Comparison of ENCODE assay signal across 8 cellular contexts in the genomic region with DNA sequence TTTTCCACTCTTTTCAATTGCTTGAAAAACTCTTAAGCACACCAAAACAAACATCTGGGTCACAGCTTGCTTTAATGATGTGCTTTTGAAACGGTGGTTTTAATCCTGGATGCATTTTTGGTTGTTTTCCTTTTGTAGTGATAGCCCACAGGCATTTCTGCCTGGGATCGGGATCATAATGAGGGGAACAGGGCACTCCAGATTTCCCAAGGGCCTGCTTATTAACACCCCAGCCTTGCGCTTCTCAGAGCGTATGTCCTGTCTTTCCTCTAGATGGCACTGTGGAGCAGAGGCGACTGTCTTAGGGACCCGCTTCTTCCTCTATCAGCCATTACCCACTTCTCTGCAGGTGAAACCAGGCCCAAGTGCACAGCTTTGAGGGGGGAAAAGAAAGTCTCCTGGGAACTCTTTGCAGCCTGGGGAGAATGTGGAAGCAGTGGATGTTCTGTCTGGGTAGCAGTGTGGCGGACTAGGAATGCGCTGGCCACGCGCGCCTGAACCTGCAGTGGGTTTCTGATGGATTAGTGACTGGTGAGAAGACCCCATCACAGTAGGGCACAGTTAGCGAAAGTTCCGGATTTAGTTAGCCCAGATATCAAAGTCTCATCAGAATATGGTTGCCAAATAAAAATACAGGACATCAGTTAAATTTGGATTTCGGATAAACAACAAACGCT.
DNase-seq lines count a peak whose midpoint lies in the region; ATAC-seq and TF ChIP-seq lines count a peak whose summit lies in the region.

No MANE protein-coding gene starts in this region.

- H3K4me1 Mint-ChIP-seq in progenitor cell of endocrine pancreas (ENCODE audit: low read depth) = peaks cover 2% of the 10 kb centered on the region

- no peaks in the 10 kb centered on the region for H3K9me3 Mint-ChIP-seq in progenitor cell of endocrine pancreas (ENCODE audit: low read depth)

- DNase-seq in GM03348 (ENCODE audit: low spot score) = peak; percentile 86
- DNase-seq in KG1 (lab: John Stamatoyannopoulos, UW) = peak; percentile 11
- DNase-seq in SHP77 (lab: John Stamatoyannopoulos, UW) = peak; percentile 45 to 49
- peak; percentile 40 for DNase-seq in activated effector memory CD4-positive, alpha-beta T cell treated with Interleukin-2 at 50 U/mL for 16 hours
- DNase-seq in globus pallidus (ENCODE audit: low spot score) = peak; percentile 77
- DNase-seq in progenitor cell of endocrine pancreas (ENCODE audit: low spot score, unreplicated experiment) = peak; percentile 45
- no peak for DNase-seq in cortex of kidney (lab: John Stamatoyannopoulos, UW)

- peak; percentile 88 for ATAC-seq in GM21786 (IDR thresholded peaks at IDR 0.05; ENCODE audit: unreplicated experiment)

- no peak overlapping the region for H3K4me3 Mint-ChIP-seq in progenitor cell of endocrine pancreas (ENCODE audit: low read depth)

- H3K27me3 Mint-ChIP-seq in progenitor cell of endocrine pancreas = peaks cover 21% of the 10 kb centered on the region

- TF ChIP-seq CTCF in progenitor cell of endocrine pancreas (IDR thresholded peaks at IDR 0.05; ENCODE audit: unreplicated experiment) = peak; percentile 81

- no peak overlapping the region for H3K27ac Mint-ChIP-seq in progenitor cell of endocrine pancreas

- H3K36me3 Mint-ChIP-seq in progenitor cell of endocrine pancreas (ENCODE audit: insufficient read depth) = no peaks in the 10 kb centered on the region
